Comparison of ENCODE assay signal across 6 cellular contexts in the genomic region with DNA sequence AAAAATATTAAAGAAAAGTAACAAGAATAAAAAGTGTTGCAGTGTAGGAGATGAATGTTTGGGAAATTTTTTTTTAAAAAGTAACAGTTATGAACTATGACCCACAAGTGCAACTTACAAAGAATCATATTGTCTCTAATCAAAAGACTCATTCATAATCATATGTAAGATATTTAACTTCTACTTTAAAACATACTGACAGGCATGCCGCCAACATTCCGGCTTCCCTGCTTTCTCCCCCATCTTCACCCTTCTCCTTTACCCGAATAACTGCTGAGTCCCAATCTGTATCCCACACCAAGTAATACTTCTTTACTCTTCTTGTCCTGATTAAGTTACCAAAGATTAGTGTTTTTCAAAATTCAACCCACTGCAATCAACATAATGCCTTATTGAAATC.
"Had no signal": no experiment of that assay in that cellular context is flagged by ENCODE, and none has a peak within 500 bp of the region (broad histone marks: within the 10 kb centered on the region; RNA-seq: fewer than 3 reads in every experiment).

No MANE protein-coding gene starts in this region.

- H3K9me3 ChIP-seq: HAP-1 had no signal

- H3K4me1 ChIP-seq: HAP-1 had no signal

- H3K36me3 ChIP-seq: HAP-1 had no signal

- DNase-seq: GM23248, GOT3, H7, IMR-90 had no signal

- H3K4me3 ChIP-seq: GM23248, HAP-1, K562 had no signal

- H3K27ac ChIP-seq: GM23248 had no signal

- H3K9ac ChIP-seq: GM23248 had no signal

- H2AFZ ChIP-seq: GM23248 had no signal
